8 cellular contexts compared by ENCODE assay signal in the genomic region with DNA sequence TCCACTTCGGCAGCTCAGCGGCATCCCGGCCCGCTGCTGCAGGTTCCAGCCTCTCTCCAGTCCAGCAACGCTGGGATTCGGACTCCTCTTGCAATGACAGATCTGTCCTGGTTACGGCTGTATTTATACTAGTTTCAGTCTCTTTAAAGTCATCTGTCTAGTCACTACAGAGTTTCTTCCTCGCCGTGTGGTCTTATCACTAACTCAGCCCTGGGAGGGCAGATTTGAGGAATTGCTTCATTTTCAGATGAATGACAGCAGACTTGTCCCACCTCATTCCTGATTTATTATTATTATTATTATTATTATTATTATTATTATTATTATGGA. TPM values are rescaled to one million over a fixed set of nuclear protein-coding genes. Genes with fewer than 3 reads are reported as not detected.
DNase-seq lines count a peak whose midpoint lies in the region; FAIRE-seq and TF ChIP-seq lines count a peak whose summit lies in the region.

No MANE protein-coding gene starts in this region.

- H3K27me3 Mint-ChIP-seq in HFFc6 (ENCODE audit: insufficient read depth): peaks cover 4% of the 10 kb centered on the region
- H3K27me3 Mint-ChIP-seq in MCF 10A (ENCODE audit: insufficient read depth, unreplicated experiment): no peaks in the 10 kb centered on the region

- no peak overlapping the region for H3K27ac ChIP-seq in ACC112 (ENCODE audit: low read depth, low read length)
- peak overlapping the region in 1 of 2 donors; percentile 24 for H3K27ac ChIP-seq in mucosa of rectum (ENCODE audit: low read depth in 2 of 2, low read length in 2 of 2)

- peak overlapping the region; percentile 90 for H3K4me3 ChIP-seq in ACC112 (ENCODE audit: low read depth, low read length)
- peak overlapping the region; percentile 67 to 73 for H3K4me3 ChIP-seq in mucosa of rectum (ENCODE audit: low read length in 2 of 2)

- H3K4me1 Mint-ChIP-seq in HFFc6 (ENCODE audit: low read depth) (peaks cover 13% of the 10 kb centered on the region), MCF 10A (ENCODE audit: insufficient read depth, unreplicated experiment) (peaks cover 18% of the 10 kb centered on the region)

- H3K36me3 ChIP-seq in ACC112 (ENCODE audit: insufficient read depth, low read length) (no peaks in the 10 kb centered on the region), mucosa of rectum (ENCODE audit: control insufficient read depth in 2 of 2, insufficient read depth in 2 of 2, low read length in 2 of 2) (no peaks in the 10 kb centered on the region)

- intact Hi-C loops in MCF 10A (cut with micrococcal nuclease): loop anchor here (2.0 to 10.0 kb wide), 4 partner anchors 26 to 378 kb away; no protein-coding TSS in a partner anchor
- intact Hi-C loops in posterior cingulate gyrus (cut with DNase I): no loop called here

- BruUV-seq in MCF 10A (replicated peaks; lab: Mats Ljungman, UMichigan): no TSS peak

- no peaks in the 10 kb centered on the region for H3K9me3 ChIP-seq in mucosa of rectum (ENCODE audit: control insufficient read depth in 2 of 2, low read length in 2 of 2)

- TF ChIP-seq CTCF in HFFc6 (IDR thresholded peaks at IDR 0.05) (no peak), MCF 10A (IDR thresholded peaks at IDR 0.05; ENCODE audit: unreplicated experiment) (no peak)

- DNase-seq in HFFc6 (no peak), MCF 10A (ENCODE audit: unreplicated experiment) (no peak), posterior cingulate gyrus (no peak), GM12892 (ENCODE audit: insufficient read length) (no peak), NAMALWA (ENCODE audit: low spot score) (no peak)
- no peak for DNase-seq in activated CD4-positive, alpha-beta T cell treated with anti-CD3 and anti-CD28 coated beads for 4 hours

- peak overlapping the region in 1 of 2 donors; percentile 59 for H3K9ac ChIP-seq in mucosa of rectum (ENCODE audit: low read depth in 1 of 2, low read length in 2 of 2)

- peak overlapping the region; percentile 99 for H3K4me3 Mint-ChIP-seq in HFFc6
- H3K4me3 Mint-ChIP-seq in MCF 10A (ENCODE audit: unreplicated experiment): peak overlapping the region; percentile 84

- H3K9me3 Mint-ChIP-seq in HFFc6 (no peaks in the 10 kb centered on the region), MCF 10A (ENCODE audit: unreplicated experiment) (no peaks in the 10 kb centered on the region)

- POLR2A ChIA-PET in MCF 10A (lab: Yijun Ruan, JAX): interaction anchor here (0.7 to 1.8 kb wide), 7 partner anchors 9 to 360 kb away, joined by 3 to 10 read pairs (median 5); no protein-coding TSS in a partner anchor

- FAIRE-seq in GM12892 (lab: Jason Lieb, UNC): no peak

- no peak for TF ChIP-seq POLR2A in GM12892 (IDR thresholded peaks at IDR 0.05; ENCODE audit: low read depth, low read length)

- H3K27me3 ChIP-seq in ACC112 (ENCODE audit: insufficient read depth, low read length): no peaks in the 10 kb centered on the region
- peaks cover 12 to 25% of the 10 kb centered on the region in 2 donors for H3K27me3 ChIP-seq in mucosa of rectum (ENCODE audit: control insufficient read depth in 2 of 2, insufficient read depth in 2 of 2, low read length in 2 of 2)

- H3K36me3 Mint-ChIP-seq in HFFc6 (ENCODE audit: low read depth) (no peaks in the 10 kb centered on the region), MCF 10A (ENCODE audit: insufficient read depth, unreplicated experiment) (no peaks in the 10 kb centered on the region)

- peaks cover 48% of the 10 kb centered on the region for H3K79me2 ChIP-seq in ACC112 (ENCODE audit: control insufficient read depth, insufficient read depth, low read length, unreplicated experiment)

- H3K27ac Mint-ChIP-seq in HFFc6 (no peak overlapping the region; the same call in 1 of the 2 replicates), MCF 10A (ENCODE audit: low read depth, unreplicated experiment) (no peak overlapping the region)

- CTCF ChIA-PET in MCF 10A (lab: Yijun Ruan, JAX): interaction anchor here (0.7 to 1.6 kb wide), 6 partner anchors 9 to 404 kb away, joined by 3 to 4 read pairs (median 4); no protein-coding TSS in a partner anchor

- peak overlapping the region; percentile 52 for H2AFZ ChIP-seq in ACC112 (ENCODE audit: low read length, unreplicated experiment)

- H3K4me1 ChIP-seq in ACC112 (ENCODE audit: control insufficient read depth, insufficient read depth, low read length, unreplicated experiment) (peaks cover 18% of the 10 kb centered on the region), mucosa of rectum (ENCODE audit: control insufficient read depth in 2 of 2, insufficient read depth in 2 of 2, low read length in 2 of 2) (peaks cover 12 to 13% of the 10 kb centered on the region in 2 donors)

RNA-seq across cellular contexts. Expression of gene KLHL29, which starts 2.2 kb away (rescaled TPM):
- 1 to 10 TPM; 7.4 to 9.7 (median 8.6) TPM for total RNA-seq in HFFc6 (2021; fragmentation: NEBNext Ultra II Directional; extraction: Animal tissue kit (Norgen Biotek cat#: 25700))
- 36.3 and 43.1 TPM in 2 replicates for total RNA-seq in MCF 10A (2022)
- 2.7 TPM for polyA plus RNA-seq in GM12892 (2012; ENCODE audit: missing spikeins)
